In genomic region chr5:131944700-131945550, GRCh38 we compare ENCODE assay signal across 23 cellular contexts. TPM values are rescaled to one million over a fixed set of nuclear protein-coding genes. Genes with fewer than 3 reads are reported as not detected.
DNase-seq lines count a peak whose midpoint lies in the region; ATAC-seq, FAIRE-seq and TF ChIP-seq lines count a peak whose summit lies in the region.
"Had no signal": no experiment of that assay in that cellular context is flagged by ENCODE, and none has a peak within 500 bp of the region (broad histone marks: within the 10 kb centered on the region; RNA-seq: fewer than 3 reads in every experiment).

No MANE protein-coding gene starts in this region.

- H3K4me3 Mint-ChIP-seq in stimulated activated naive CD8-positive, alpha-beta T cell treated with anti-CD3 and anti-CD28 coated beads, Interleukin-15, amount 100 ng/mL, for 72 hours, result no peak overlapping the region
- H3K4me3 Mint-ChIP-seq: activated naive CD8-positive, alpha-beta T cell treated with anti-CD3 and anti-CD28 coated beads for 36 hours; T-helper 1 cell treated with Interleukin-12 subunit alpha and Interleukin-12 subunit beta and Interleukin-4 antibody, amounts not matched to agents 30 μg/mL and 1 μg/mL, for 36 hours had no signal

- H3K9me3 ChIP-seq in kidney (ENCODE audit: control insufficient read depth in 1 of 2, low read length in 2 of 2) (no peaks in the 10 kb centered on the region), aorta (ENCODE audit: control insufficient read depth, low read length) (no peaks in the 10 kb centered on the region), uterus (no peaks in the 10 kb centered on the region)
- H3K9me3 ChIP-seq: BLaER1, Peyer's patch, SJCRH30 had no signal

- H3K27me3 Mint-ChIP-seq in stimulated activated naive CD8-positive, alpha-beta T cell treated with anti-CD3 and anti-CD28 coated beads, Interleukin-15, amount 100 ng/mL, for 72 hours, result no peaks in the 10 kb centered on the region
- H3K27me3 Mint-ChIP-seq: activated naive CD8-positive, alpha-beta T cell treated with anti-CD3 and anti-CD28 coated beads for 36 hours had no signal

- H3K27ac ChIP-seq in kidney (ENCODE audit: low read depth in 2 of 2, low read length in 2 of 2), result no peak overlapping the region
- no peak overlapping the region for H3K27ac ChIP-seq in aorta (ENCODE audit: low read depth in 1 of 2, low read length in 2 of 2)
- no peak overlapping the region for H3K27ac ChIP-seq in uterus
- H3K27ac ChIP-seq: BLaER1, dorsolateral prefrontal cortex, Peyer's patch, SJCRH30 had no signal

- WGBS in aorta, 2 donors, result 76 to 81% methylated on average over 36 to 37 of the region's 37 CpGs

- H3K27ac Mint-ChIP-seq in stimulated activated naive CD8-positive, alpha-beta T cell treated with anti-CD3 and anti-CD28 coated beads, Interleukin-15, amount 100 ng/mL, for 72 hours, result no peak overlapping the region
- H3K27ac Mint-ChIP-seq: activated naive CD8-positive, alpha-beta T cell treated with anti-CD3 and anti-CD28 coated beads for 36 hours; T-helper 1 cell treated with Interleukin-12 subunit alpha and Interleukin-12 subunit beta and Interleukin-4 antibody, amounts not matched to agents 30 μg/mL and 1 μg/mL, for 36 hours had no signal

- TF ChIP-seq CTCF in kidney (IDR thresholded peaks at IDR 0.05; ENCODE audit: borderline replicate concordance, extremely low read depth, insufficient read depth) (no peak), uterus (IDR thresholded peaks at IDR 0.05) (no peak)

- no peak for TF ChIP-seq POLR2A in uterus (IDR thresholded peaks at IDR 0.05)

- no peaks in the 10 kb centered on the region for H3K9me3 Mint-ChIP-seq in stimulated activated naive CD8-positive, alpha-beta T cell treated with anti-CD3 and anti-CD28 coated beads, Interleukin-15, amount 100 ng/mL, for 72 hours
- H3K9me3 Mint-ChIP-seq: activated naive CD8-positive, alpha-beta T cell treated with anti-CD3 and anti-CD28 coated beads for 36 hours; T-helper 1 cell treated with Interleukin-12 subunit alpha and Interleukin-12 subunit beta and Interleukin-4 antibody, amounts not matched to agents 30 μg/mL and 1 μg/mL, for 36 hours had no signal

- DNase-seq in stimulated activated naive CD8-positive, alpha-beta T cell treated with anti-CD3 and anti-CD28 coated beads, Interleukin-15, amount 100 ng/mL, for 72 hours, result no peak
- DNase-seq in stimulated activated naive CD8-positive, alpha-beta T cell treated with anti-CD3 and anti-CD28 coated beads, Interleukin-15, Interleukin-2, amounts not matched to agents 100 U/mL and 50 U/mL, for 24 hours, result no peak
- peak; percentile 79 for DNase-seq in NOMO-1 treated with dmso at 0.1 percent for 144 hours (lab: John Stamatoyannopoulos, UW; ENCODE audit: unreplicated experiment)
- DNase-seq in kidney, result peak; percentile 60
- DNase-seq in aorta, result no peak
- DNase-seq in activated CD4-positive, alpha-beta T cell treated with anti-CD3 and anti-CD28 coated beads, Interleukin-2, amount 50 U/mL, for 4 hours, result no peak
- DNase-seq in uterus, result no peak
- DNase-seq: activated CD4-positive, alpha-beta T cell treated with anti-CD3 and anti-CD28 coated beads, Interleukin-2, amount 50 U/mL, for 1 hour; activated CD8-positive, alpha-beta memory T cell treated with anti-CD3 and anti-CD28 coated beads, Interleukin-2, amount 50 U/mL, for 4 hours; activated naive CD8-positive, alpha-beta T cell treated with anti-CD3 and anti-CD28 coated beads for 36 hours; dorsolateral prefrontal cortex; NCI-H1417; Peyer's patch; SJCRH30 had no signal

- no peaks in the 10 kb centered on the region for H3K4me1 Mint-ChIP-seq in stimulated activated naive CD8-positive, alpha-beta T cell treated with anti-CD3 and anti-CD28 coated beads, Interleukin-15, amount 100 ng/mL, for 72 hours
- H3K4me1 Mint-ChIP-seq: activated naive CD8-positive, alpha-beta T cell treated with anti-CD3 and anti-CD28 coated beads for 36 hours had no signal

- H3K9ac ChIP-seq in kidney (ENCODE audit: low read length in 2 of 2), result no peak overlapping the region
- H3K9ac ChIP-seq: BLaER1 had no signal

- H3K4me1 ChIP-seq in kidney (ENCODE audit: control insufficient read depth in 1 of 2, insufficient read depth in 1 of 2, low read depth in 1 of 2, low read length in 2 of 2) (no peaks in the 10 kb centered on the region), aorta (ENCODE audit: control insufficient read depth in 1 of 2, insufficient read depth in 2 of 2, low read length in 2 of 2) (no peaks in the 10 kb centered on the region), uterus (no peaks in the 10 kb centered on the region)
- H3K4me1 ChIP-seq: Peyer's patch, SJCRH30 had no signal

- no peak for FAIRE-seq in kidney (lab: Jason Lieb, UNC)
- FAIRE-seq: GM12891, keratinocyte had no signal

- peak; percentile 31 for ATAC-seq in stimulated activated naive CD8-positive, alpha-beta T cell treated with anti-CD3 and anti-CD28 coated beads, Interleukin-15, amount 100 ng/mL, for 72 hours
- no peak for ATAC-seq in stimulated activated naive CD8-positive, alpha-beta T cell treated with anti-CD3 and anti-CD28 coated beads, Interleukin-15, Interleukin-2, amounts not matched to agents 100 U/mL and 50 U/mL, for 24 hours
- ATAC-seq in aorta (ENCODE audit: low FRiP score), result peak; percentile 36
- no peak for ATAC-seq in GM21717 (IDR thresholded peaks at IDR 0.05; ENCODE audit: unreplicated experiment)
- ATAC-seq: HCT116 had no signal

- H3K27me3 ChIP-seq in aorta (ENCODE audit: control insufficient read depth in 1 of 2, insufficient read depth in 2 of 2, low read length in 1 of 2) (no peaks in the 10 kb centered on the region), uterus (no peaks in the 10 kb centered on the region)
- H3K27me3 ChIP-seq: BLaER1, dorsolateral prefrontal cortex, Peyer's patch had no signal

- H3K4me3 ChIP-seq in kidney (ENCODE audit: low read length in 2 of 2) (no peak overlapping the region), aorta (ENCODE audit: low read length in 2 of 2) (no peak overlapping the region), uterus (no peak overlapping the region)
- H3K4me3 ChIP-seq: BLaER1, dorsolateral prefrontal cortex, Peyer's patch, SJCRH30 had no signal

- no peaks in the 10 kb centered on the region for H3K36me3 ChIP-seq in kidney (ENCODE audit: control insufficient read depth in 1 of 2, insufficient read depth in 2 of 2, low read length in 2 of 2)
- H3K36me3 ChIP-seq in aorta (ENCODE audit: control insufficient read depth in 1 of 2, insufficient read depth in 2 of 2, low read length in 1 of 2), result no peaks in the 10 kb centered on the region
- H3K36me3 ChIP-seq in uterus, result no peaks in the 10 kb centered on the region
- H3K36me3 ChIP-seq: BLaER1, Peyer's patch, SJCRH30 had no signal

- intact Hi-C loops in kidney (cut with DNase I) (no loop called here), aorta (cut with DNase I) (no loop called here), uterus (cut with DNase I; ENCODE audit: low total_unique reads) (no loop called here)

RNA-seq across cellular contexts. Expression of gene MEIKIN, which starts 0.5 kb away (rescaled TPM):
- total RNA-seq in kidney (0.63 TPM), aorta (1 to 10 TPM; 1.2 to 3.4 TPM), uterus (not detected)
- polyA plus RNA-seq in kidney (ENCODE audit: insufficient read depth, low read depth, low replicate concordance) (not detected), aorta (not detected)
- total RNA-seq: activated naive CD8-positive, alpha-beta T cell treated with anti-CD3 and anti-CD28 coated beads for 36 hours; lung microvascular endothelial cell; myocyte; NCI-H460; Peyer's patch; SJCRH30 had no signal
- polyA plus RNA-seq: keratinocyte had no signal

Comparison
In these comparisons a context has a peak if more than half of its experiments do, and no peak if none do; other contexts are left out.
1. ATAC-seq: peak in stimulated activated naive CD8-positive, alpha-beta T cell treated with anti-CD3 and anti-CD28 coated beads, Interleukin-15, amount 100 ng/mL, for 72 hours (single experiment) and aorta (single experiment); none in stimulated activated naive CD8-positive, alpha-beta T cell treated with anti-CD3 and anti-CD28 coated beads, Interleukin-15, Interleukin-2, amounts not matched to agents 100 U/mL and 50 U/mL, for 24 hours (single experiment) and GM21717 (single experiment).
2. DNase-seq: peak in NOMO-1 treated with dmso at 0.1 percent for 144 hours (single experiment) and kidney (single experiment); none in stimulated activated naive CD8-positive, alpha-beta T cell treated with anti-CD3 and anti-CD28 coated beads, Interleukin-15, amount 100 ng/mL, for 72 hours (0 of 2), stimulated activated naive CD8-positive, alpha-beta T cell treated with anti-CD3 and anti-CD28 coated beads, Interleukin-15, Interleukin-2, amounts not matched to agents 100 U/mL and 50 U/mL, for 24 hours (single experiment), aorta (0 of 2), activated CD4-positive, alpha-beta T cell treated with anti-CD3 and anti-CD28 coated beads, Interleukin-2, amount 50 U/mL, for 4 hours (0 of 2) and uterus (0 of 2).